ENCODE assay signal across 1 cellular context in the genomic region with DNA sequence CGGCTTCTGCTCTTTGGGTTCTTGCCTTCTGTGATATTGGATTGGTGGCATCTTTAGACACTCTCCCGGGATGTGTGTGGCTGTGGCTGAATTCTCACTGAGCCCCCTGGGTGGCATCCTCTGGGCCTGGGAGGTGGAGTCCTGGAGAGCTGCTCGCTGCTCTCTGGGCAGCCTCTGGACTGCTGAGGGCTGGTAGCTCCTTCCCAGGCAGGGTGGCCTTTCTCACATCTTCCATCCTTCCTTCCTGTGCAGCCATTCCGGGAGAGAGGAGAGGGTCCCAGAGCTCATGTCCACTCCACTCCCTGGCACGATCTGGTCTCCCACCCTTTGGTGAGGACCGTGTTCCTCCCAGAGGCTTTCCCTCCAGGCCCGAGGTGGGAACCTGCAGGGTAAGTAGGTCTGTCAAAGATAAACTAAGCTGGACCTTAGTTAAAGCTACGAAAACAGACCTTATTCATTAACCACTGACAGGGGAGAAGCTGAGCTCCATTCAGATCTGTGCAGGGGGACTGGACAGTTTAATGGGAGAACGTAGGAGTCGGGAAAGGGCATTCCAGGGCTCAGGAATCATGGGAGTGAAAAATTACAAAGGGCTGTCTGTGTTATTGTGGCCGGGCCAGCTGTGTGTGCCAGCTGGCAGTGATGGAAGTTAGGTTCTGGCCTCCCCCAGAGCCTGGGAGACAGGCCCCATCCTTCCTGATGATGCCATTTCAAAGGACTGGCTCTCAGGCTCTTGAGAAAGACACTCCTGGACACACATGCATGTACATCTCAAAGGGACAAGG.
TF ChIP-seq lines count a peak whose summit lies in the region.

No MANE protein-coding gene starts in this region.

TF ChIP-seq in H1, 55 proteins besides CTCF, POLR2A, EP300 and RAD21:
- no peak for TF ChIP-seq FOSL1 (IDR thresholded peaks at IDR 0.05; ENCODE audit: insufficient read depth, low read depth, low read length)
- no peak for TF ChIP-seq KDM5A (IDR thresholded peaks at IDR 0.05; ENCODE audit: low read length)
- TF ChIP-seq HDAC6 (IDR thresholded peaks at IDR 0.05; ENCODE audit: low read depth, low read length): no peak
- TF ChIP-seq BACH1 (IDR thresholded peaks at IDR 0.05; ENCODE audit: low read length): no peak
- no peak for TF ChIP-seq POLR2AphosphoS5 (IDR thresholded peaks at IDR 0.05; ENCODE audit: low read depth, low read length)
- no peak for TF ChIP-seq POU5F1 (IDR thresholded peaks at IDR 0.05; ENCODE audit: low read depth, low read length)
- no peak for TF ChIP-seq JUND (IDR thresholded peaks at IDR 0.05; ENCODE audit: low read length)
TF ChIP-seq in H1: peak in this region for 0.
